Comparison of ENCODE assay signal across 1 cellular context in genomic region chr15:67823371-67824156, GRCh38.
TF ChIP-seq lines count a peak whose summit lies in the region.

No MANE protein-coding gene starts in this region.

TF ChIP-seq in WTC11, 78 proteins besides CTCF, POLR2A, EP300 and RAD21 (continued from another document):
- no peak for TF ChIP-seq PRDM15 (CRISPR knock-in tag; IDR thresholded peaks at IDR 0.05)
- TF ChIP-seq ZNF281 (CRISPR knock-in tag; IDR thresholded peaks at IDR 0.05) = no peak
- TF ChIP-seq USF1 (CRISPR knock-in tag; IDR thresholded peaks at IDR 0.05) = no peak
- no peak for TF ChIP-seq ZNF219 (CRISPR knock-in tag; IDR thresholded peaks at IDR 0.05; ENCODE audit: borderline replicate concordance)
- no peak for TF ChIP-seq SMAD4 (CRISPR knock-in tag; IDR thresholded peaks at IDR 0.05)
- no peak for TF ChIP-seq ZNF425 (CRISPR knock-in tag; conservative IDR thresholded peaks at IDR 0.05)
- no peak for TF ChIP-seq HMGXB4 (CRISPR knock-in tag; IDR thresholded peaks at IDR 0.05)
- no peak for TF ChIP-seq ZNF317 (CRISPR knock-in tag; IDR thresholded peaks at IDR 0.05; ENCODE audit: borderline replicate concordance, low read depth)
- TF ChIP-seq ZMAT4 (CRISPR knock-in tag; IDR thresholded peaks at IDR 0.05) = no peak
- no peak for TF ChIP-seq JAZF1 (CRISPR knock-in tag; IDR thresholded peaks at IDR 0.05)
- TF ChIP-seq SOX15 (CRISPR knock-in tag; IDR thresholded peaks at IDR 0.05) = no peak
- no peak for TF ChIP-seq MAX (CRISPR knock-in tag; IDR thresholded peaks at IDR 0.05)
- no peak for TF ChIP-seq TCF7 (CRISPR knock-in tag; IDR thresholded peaks at IDR 0.05; ENCODE audit: low read depth)
